ENCODE assay signal across 1 cellular context in the genomic region with DNA sequence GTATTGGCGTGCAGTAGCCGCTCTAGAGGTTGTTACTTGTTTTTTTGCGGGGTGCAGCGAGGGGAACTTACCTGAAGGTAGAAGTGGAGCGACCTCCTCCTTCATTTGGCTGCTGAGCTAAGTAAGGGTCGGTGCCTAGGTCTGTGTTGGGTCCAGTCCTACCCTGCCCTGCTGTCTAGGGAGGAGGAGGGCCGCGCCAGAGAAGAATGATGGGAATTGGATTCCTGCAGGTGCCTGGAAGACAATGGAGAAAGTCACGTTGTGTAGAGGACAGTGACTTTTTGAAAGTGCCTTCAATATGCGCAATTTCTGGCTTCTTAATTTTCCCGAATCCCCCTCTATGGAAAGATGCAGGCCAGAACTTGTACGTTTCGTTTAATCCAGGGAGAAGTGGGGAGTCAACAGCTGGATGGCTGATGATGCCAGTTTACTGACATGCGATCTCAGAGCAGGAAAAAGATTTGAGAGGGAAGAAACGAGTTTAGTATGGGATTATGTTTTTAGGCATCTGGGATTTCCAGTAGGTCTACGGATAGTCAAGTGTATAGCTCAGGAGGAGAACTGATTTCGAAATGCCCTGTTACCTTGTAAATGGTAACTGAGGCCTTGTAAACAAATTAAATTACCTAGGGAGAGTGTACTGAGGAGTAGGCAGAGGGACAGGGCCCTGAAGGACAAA.
TF ChIP-seq lines count a peak whose summit lies in the region.

No MANE protein-coding gene starts in this region.

TF ChIP-seq in GM23338, 12 proteins besides CTCF, POLR2A, EP300 and RAD21 (continued from another document):
- TF ChIP-seq, protein P1, sequence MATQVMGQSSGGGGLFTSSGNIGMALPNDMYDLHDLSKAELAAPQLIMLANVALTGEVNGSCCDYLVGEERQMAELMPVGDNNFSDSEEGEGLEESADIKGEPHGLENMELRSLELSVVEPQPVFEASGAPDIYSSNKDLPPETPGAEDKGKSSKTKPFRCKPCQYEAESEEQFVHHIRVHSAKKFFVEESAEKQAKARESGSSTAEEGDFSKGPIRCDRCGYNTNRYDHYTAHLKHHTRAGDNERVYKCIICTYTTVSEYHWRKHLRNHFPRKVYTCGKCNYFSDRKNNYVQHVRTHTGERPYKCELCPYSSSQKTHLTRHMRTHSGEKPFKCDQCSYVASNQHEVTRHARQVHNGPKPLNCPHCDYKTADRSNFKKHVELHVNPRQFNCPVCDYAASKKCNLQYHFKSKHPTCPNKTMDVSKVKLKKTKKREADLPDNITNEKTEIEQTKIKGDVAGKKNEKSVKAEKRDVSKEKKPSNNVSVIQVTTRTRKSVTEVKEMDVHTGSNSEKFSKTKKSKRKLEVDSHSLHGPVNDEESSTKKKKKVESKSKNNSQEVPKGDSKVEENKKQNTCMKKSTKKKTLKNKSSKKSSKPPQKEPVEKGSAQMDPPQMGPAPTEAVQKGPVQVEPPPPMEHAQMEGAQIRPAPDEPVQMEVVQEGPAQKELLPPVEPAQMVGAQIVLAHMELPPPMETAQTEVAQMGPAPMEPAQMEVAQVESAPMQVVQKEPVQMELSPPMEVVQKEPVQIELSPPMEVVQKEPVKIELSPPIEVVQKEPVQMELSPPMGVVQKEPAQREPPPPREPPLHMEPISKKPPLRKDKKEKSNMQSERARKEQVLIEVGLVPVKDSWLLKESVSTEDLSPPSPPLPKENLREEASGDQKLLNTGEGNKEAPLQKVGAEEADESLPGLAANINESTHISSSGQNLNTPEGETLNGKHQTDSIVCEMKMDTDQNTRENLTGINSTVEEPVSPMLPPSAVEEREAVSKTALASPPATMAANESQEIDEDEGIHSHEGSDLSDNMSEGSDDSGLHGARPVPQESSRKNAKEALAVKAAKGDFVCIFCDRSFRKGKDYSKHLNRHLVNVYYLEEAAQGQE (IDR thresholded peaks at IDR 0.05; ENCODE audit: unreplicated experiment) = no peak
- TF ChIP-seq, protein P2, sequence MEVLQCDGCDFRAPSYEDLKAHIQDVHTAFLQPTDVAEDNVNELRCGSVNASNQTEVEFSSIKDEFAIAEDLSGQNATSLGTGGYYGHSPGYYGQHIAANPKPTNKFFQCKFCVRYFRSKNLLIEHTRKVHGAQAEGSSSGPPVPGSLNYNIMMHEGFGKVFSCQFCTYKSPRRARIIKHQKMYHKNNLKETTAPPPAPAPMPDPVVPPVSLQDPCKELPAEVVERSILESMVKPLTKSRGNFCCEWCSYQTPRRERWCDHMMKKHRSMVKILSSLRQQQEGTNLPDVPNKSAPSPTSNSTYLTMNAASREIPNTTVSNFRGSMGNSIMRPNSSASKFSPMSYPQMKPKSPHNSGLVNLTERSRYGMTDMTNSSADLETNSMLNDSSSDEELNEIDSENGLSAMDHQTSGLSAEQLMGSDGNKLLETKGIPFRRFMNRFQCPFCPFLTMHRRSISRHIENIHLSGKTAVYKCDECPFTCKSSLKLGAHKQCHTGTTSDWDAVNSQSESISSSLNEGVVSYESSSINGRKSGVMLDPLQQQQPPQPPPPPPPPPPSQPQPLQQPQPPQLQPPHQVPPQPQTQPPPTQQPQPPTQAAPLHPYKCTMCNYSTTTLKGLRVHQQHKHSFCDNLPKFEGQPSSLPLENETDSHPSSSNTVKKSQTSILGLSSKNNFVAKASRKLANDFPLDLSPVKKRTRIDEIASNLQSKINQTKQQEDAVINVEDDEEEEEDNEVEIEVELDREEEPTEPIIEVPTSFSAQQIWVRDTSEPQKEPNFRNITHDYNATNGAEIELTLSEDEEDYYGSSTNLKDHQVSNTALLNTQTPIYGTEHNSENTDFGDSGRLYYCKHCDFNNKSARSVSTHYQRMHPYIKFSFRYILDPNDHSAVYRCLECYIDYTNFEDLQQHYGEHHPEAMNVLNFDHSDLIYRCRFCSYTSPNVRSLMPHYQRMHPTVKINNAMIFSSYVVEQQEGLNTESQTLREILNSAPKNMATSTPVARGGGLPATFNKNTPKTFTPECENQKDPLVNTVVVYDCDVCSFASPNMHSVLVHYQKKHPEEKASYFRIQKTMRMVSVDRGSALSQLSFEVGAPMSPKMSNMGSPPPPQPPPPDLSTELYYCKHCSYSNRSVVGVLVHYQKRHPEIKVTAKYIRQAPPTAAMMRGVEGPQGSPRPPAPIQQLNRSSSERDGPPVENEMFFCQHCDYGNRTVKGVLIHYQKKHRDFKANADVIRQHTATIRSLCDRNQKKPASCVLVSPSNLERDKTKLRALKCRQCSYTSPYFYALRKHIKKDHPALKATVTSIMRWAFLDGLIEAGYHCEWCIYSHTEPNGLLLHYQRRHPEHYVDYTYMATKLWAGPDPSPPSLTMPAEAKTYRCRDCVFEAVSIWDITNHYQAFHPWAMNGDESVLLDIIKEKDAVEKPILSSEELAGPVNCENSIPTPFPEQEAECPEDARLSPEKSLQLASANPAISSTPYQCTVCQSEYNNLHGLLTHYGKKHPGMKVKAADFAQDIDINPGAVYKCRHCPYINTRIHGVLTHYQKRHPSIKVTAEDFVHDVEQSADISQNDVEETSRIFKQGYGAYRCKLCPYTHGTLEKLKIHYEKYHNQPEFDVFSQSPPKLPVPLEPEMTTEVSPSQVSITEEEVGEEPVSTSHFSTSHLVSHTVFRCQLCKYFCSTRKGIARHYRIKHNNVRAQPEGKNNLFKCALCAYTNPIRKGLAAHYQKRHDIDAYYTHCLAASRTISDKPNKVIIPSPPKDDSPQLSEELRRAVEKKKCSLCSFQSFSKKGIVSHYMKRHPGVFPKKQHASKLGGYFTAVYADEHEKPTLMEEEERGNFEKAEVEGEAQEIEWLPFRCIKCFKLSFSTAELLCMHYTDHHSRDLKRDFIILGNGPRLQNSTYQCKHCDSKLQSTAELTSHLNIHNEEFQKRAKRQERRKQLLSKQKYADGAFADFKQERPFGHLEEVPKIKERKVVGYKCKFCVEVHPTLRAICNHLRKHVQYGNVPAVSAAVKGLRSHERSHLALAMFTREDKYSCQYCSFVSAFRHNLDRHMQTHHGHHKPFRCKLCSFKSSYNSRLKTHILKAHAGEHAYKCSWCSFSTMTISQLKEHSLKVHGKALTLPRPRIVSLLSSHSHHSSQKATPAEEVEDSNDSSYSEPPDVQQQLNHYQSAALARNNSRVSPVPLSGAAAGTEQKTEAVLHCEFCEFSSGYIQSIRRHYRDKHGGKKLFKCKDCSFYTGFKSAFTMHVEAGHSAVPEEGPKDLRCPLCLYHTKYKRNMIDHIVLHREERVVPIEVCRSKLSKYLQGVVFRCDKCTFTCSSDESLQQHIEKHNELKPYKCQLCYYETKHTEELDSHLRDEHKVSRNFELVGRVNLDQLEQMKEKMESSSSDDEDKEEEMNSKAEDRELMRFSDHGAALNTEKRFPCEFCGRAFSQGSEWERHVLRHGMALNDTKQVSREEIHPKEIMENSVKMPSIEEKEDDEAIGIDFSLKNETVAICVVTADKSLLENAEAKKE (CRISPR knock-in tag; IDR thresholded peaks at IDR 0.05) = no peak
- TF ChIP-seq EZH2 (IDR thresholded peaks at IDR 0.05; ENCODE audit: low read depth, unreplicated experiment) (no peak), EZH2phosphoT487 (IDR thresholded peaks at IDR 0.05; ENCODE audit: unreplicated experiment) (no peak)
